In the genomic region with DNA sequence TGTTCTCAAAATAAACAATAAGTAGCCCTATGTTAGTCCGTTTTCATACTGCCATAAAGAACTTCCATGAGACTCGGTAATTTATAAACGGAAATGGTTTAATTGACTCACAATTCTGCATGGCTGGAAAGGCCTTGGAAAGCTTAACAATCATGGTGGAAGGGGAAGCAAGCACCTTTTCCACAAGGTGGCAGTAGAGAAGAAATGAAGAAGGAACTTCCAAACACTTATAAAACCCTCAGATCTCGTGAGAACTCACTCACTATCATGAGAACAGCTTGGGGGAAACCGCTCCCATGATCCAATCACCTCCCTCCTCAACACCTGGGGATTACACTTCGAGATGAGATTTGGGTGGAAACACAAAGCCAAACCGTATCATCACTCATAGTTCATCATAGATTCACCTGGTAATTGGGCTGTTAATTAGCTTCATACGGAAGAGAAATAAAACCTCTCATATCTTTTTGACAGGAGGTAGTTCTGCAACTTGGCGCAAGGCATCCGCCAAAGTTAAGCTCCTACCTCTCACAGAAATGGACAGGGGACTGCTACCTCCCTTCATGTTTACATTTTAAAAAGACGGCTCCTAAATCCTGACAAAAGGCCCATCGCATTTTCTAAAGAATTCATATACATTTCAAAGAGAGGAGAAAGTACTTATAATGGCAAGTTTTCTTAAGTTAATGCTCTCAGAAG, we compare ENCODE assay signal across 13 cellular contexts. TPM values are rescaled to one million over a fixed set of nuclear protein-coding genes. Genes with fewer than 3 reads are reported as not detected.
DNase-seq lines count a peak whose midpoint lies in the region; ATAC-seq and TF ChIP-seq lines count a peak whose summit lies in the region.
"Had no signal": no experiment of that assay in that cellular context is flagged by ENCODE, and none has a peak within 500 bp of the region (broad histone marks: within the 10 kb centered on the region; RNA-seq: fewer than 3 reads in every experiment).

No MANE protein-coding gene starts in this region.

- H3K27me3 ChIP-seq in neural progenitor cell = peaks cover 10% of the 10 kb centered on the region
- H3K27me3 ChIP-seq in spleen (replicated peaks in 1 of 7) = no peaks in the 10 kb centered on the region

- H3K27ac ChIP-seq in neural progenitor cell (no peak overlapping the region), spleen (no peak overlapping the region)
- H3K27ac ChIP-seq: SK-N-MC had no signal

- H3K9ac ChIP-seq in neural progenitor cell = no peak overlapping the region

- no peaks in the 10 kb centered on the region for H3K4me1 Mint-ChIP-seq in neural progenitor cell
- H3K4me1 Mint-ChIP-seq in nephron progenitor cell = no peaks in the 10 kb centered on the region

- H3K4me3 Mint-ChIP-seq in neural progenitor cell = no peak overlapping the region
- no peak overlapping the region for H3K4me3 Mint-ChIP-seq in nephron progenitor cell

- DNase-seq in DMS 273 (lab: John Stamatoyannopoulos, UW; ENCODE audit: unreplicated experiment) (peak; percentile 18), DMS 273 treated with DMSO at 0.1 percent for 48 hours (lab: John Stamatoyannopoulos, UW) (no peak), LoVo (ENCODE audit: low spot score) (peak; percentile 18), astrocyte of the spinal cord (ENCODE audit: low read depth, low spot score) (peak; percentile 35), neural progenitor cell (ENCODE audit: low spot score) (peak; percentile 58), spleen (no peak), nephron progenitor cell (no peak)
- DNase-seq: 8988T, anterior cingulate cortex, GOT3 had no signal

- no peak for TF ChIP-seq POLR2A in spleen (IDR thresholded peaks at IDR 0.05)

- TF ChIP-seq CTCF in astrocyte of the spinal cord (IDR thresholded peaks at IDR 0.05; ENCODE audit: low read depth, low read length) (peak; percentile 46), neural progenitor cell (IDR thresholded peaks at IDR 0.05) (peak; percentile 55), spleen (IDR thresholded peaks at IDR 0.05 in 8 of 11, conservative IDR thresholded peaks at IDR 0.05 in 3 of 11) (no peak), nephron progenitor cell (IDR thresholded peaks at IDR 0.05) (no peak)

- H3K36me3 ChIP-seq in neural progenitor cell (no peaks in the 10 kb centered on the region), spleen (no peaks in the 10 kb centered on the region)

- H3K27me3 Mint-ChIP-seq in neural progenitor cell (ENCODE audit: insufficient read depth, low read depth) (no peaks in the 10 kb centered on the region), nephron progenitor cell (ENCODE audit: low read depth, poor library complexity) (no peaks in the 10 kb centered on the region)

- H3K9me3 Mint-ChIP-seq in neural progenitor cell (no peaks in the 10 kb centered on the region), nephron progenitor cell (no peaks in the 10 kb centered on the region)

- no peak overlapping the region for H3K4me2 ChIP-seq in neural progenitor cell

- H4K20me1 ChIP-seq in neural progenitor cell (ENCODE audit: low read depth) = no peaks in the 10 kb centered on the region

- H3K36me3 Mint-ChIP-seq in neural progenitor cell (no peaks in the 10 kb centered on the region), nephron progenitor cell (ENCODE audit: low read depth) (no peaks in the 10 kb centered on the region)

- H3F3A ChIP-seq in neural progenitor cell (ENCODE audit: low read depth) = no peaks in the 10 kb centered on the region

- H3K9me3 ChIP-seq in neural progenitor cell (ENCODE audit: low read depth) (no peaks in the 10 kb centered on the region), spleen (no peaks in the 10 kb centered on the region)

- no peak overlapping the region for H3K4me3 ChIP-seq in astrocyte of the spinal cord (ENCODE audit: low read depth, low read length)
- H3K4me3 ChIP-seq in neural progenitor cell = no peak overlapping the region
- no peak overlapping the region for H3K4me3 ChIP-seq in spleen
- H3K4me3 ChIP-seq: SK-N-MC had no signal

- H3K27ac Mint-ChIP-seq in neural progenitor cell = no peak overlapping the region
- H3K27ac Mint-ChIP-seq in nephron progenitor cell = no peak overlapping the region

- WGBS in spleen, 5 donors = 68 to 72% (median 69%) methylated on average over 12 of the region's 12 CpGs

- ATAC-seq in GM21529 (IDR thresholded peaks at IDR 0.05; ENCODE audit: unreplicated experiment) = no peak

- no peaks in the 10 kb centered on the region for H3K79me2 ChIP-seq in neural progenitor cell (ENCODE audit: low read depth)

- intact Hi-C loops in spleen (cut with DNase I; ENCODE audit: low total_unique reads) = no loop called here

- in situ Hi-C loops in astrocyte of the spinal cord (cut with HindIII; ENCODE audit: low sequenced_read_pairs) = no loop called here

- H3K4me1 ChIP-seq in neural progenitor cell (no peaks in the 10 kb centered on the region), spleen (no peaks in the 10 kb centered on the region)

- H2AFZ ChIP-seq in neural progenitor cell (replicated peaks) = peak overlapping the region; percentile 86

RNA-seq across cellular contexts. Expression of gene MUC15, which starts 49.0 kb away (rescaled TPM):
- total RNA-seq in neural progenitor cell (ENCODE audit: low replicate concordance) = 0.28 TPM in 1 of 2 replicates, not detected in the other
- not detected for total RNA-seq in spleen
- not detected for polyA plus RNA-seq in spleen
- total RNA-seq: temporal lobe had no signal

Comparison
In these comparisons a context has a peak if more than half of its experiments do, and no peak if none do; other contexts are left out.
1. DNase-seq: peak in DMS 273 (single experiment), LoVo (single experiment), astrocyte of the spinal cord (single experiment) and neural progenitor cell (single experiment); none in DMS 273 treated with DMSO at 0.1 percent for 48 hours (single experiment), spleen (single experiment) and nephron progenitor cell (single experiment).
2. CTCF ChIP-seq: peak in astrocyte of the spinal cord (single experiment) and neural progenitor cell (single experiment); none in spleen (0 of 11) and nephron progenitor cell (single experiment).